ENCODE assay signal across 21 cellular contexts in the genomic region with DNA sequence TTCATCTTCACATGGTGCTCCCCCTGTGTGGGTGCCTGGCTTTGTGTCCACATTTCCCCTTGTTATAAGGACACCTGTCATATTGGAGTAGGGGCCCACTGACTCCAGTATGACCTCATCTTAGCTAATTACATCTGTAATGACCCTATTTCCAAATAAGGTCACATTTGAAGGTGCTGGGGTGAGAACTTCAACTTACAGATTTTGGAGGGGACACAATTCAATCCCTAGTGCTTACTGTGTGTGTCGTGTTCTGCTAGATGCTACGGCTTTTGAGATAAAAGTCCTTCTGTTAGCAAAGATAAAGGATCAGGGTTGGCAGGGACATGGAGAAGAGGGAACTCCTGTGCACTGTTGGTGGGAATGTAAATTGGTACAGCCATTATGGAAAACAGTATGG.
"Had no signal": no experiment of that assay in that cellular context is flagged by ENCODE, and none has a peak within 500 bp of the region (broad histone marks: within the 10 kb centered on the region; RNA-seq: fewer than 3 reads in every experiment).

No MANE protein-coding gene starts in this region.

- H3K27ac ChIP-seq: brain microvascular endothelial cell, colonic mucosa, heart right ventricle, left ventricle myocardium inferior, parathyroid adenoma, tibial nerve, uterus had no signal

- H3K9me3 Mint-ChIP-seq: activated CD4-positive, alpha-beta memory T cell treated with anti-CD3 and anti-CD28 coated beads, Interleukin-2, amount 10 ng/mL, durations not matched to agents 7 days and 5 days; central memory CD8-positive, alpha-beta T cell; immature natural killer cell; naive thymus-derived CD4-positive, alpha-beta T cell had no signal

- H3K27ac Mint-ChIP-seq: activated B cell treated with CpG ODN at 0.5 μM for 24 hours; activated CD4-positive, alpha-beta memory T cell treated with anti-CD3 and anti-CD28 coated beads, Interleukin-2, amount 10 ng/mL, durations not matched to agents 7 days and 5 days; activated CD8-positive, alpha-beta memory T cell treated with anti-CD3 and anti-CD28 coated beads, Interleukin-2, amount 10 ng/mL, durations not matched to agents 7 days and 5 days had no signal

- ATAC-seq: activated CD8-positive, alpha-beta memory T cell treated with anti-CD3 and anti-CD28 coated beads, Interleukin-2, amount 10 ng/mL, durations not matched to agents 7 days and 5 days; heart right ventricle; naive thymus-derived CD4-positive, alpha-beta T cell; sciatic nerve had no signal

- H3K27me3 Mint-ChIP-seq: activated B cell treated with CpG ODN at 0.5 μM for 24 hours; activated CD4-positive, alpha-beta memory T cell treated with anti-CD3 and anti-CD28 coated beads, Interleukin-2, amount 10 ng/mL, durations not matched to agents 7 days and 5 days; activated CD8-positive, alpha-beta memory T cell treated with anti-CD3 and anti-CD28 coated beads, Interleukin-2, amount 10 ng/mL, durations not matched to agents 7 days and 5 days; central memory CD8-positive, alpha-beta T cell; naive thymus-derived CD4-positive, alpha-beta T cell had no signal

- H2AFZ ChIP-seq: parathyroid adenoma had no signal

- H3K4me3 ChIP-seq: colonic mucosa, heart right ventricle, left ventricle myocardium inferior, smooth muscle cell, tibial nerve, uterus had no signal

- H3K4me2 ChIP-seq: smooth muscle cell had no signal

- H3K4me3 Mint-ChIP-seq: activated B cell treated with CpG ODN at 0.5 μM for 24 hours; activated CD4-positive, alpha-beta memory T cell treated with anti-CD3 and anti-CD28 coated beads, Interleukin-2, amount 10 ng/mL, durations not matched to agents 7 days and 5 days; activated CD8-positive, alpha-beta memory T cell treated with anti-CD3 and anti-CD28 coated beads, Interleukin-2, amount 10 ng/mL, durations not matched to agents 7 days and 5 days; central memory CD8-positive, alpha-beta T cell; immature natural killer cell; naive thymus-derived CD4-positive, alpha-beta T cell had no signal

- H3K9ac ChIP-seq: parathyroid adenoma had no signal

- H3K4me1 ChIP-seq: colonic mucosa, parathyroid adenoma, tibial nerve, uterus had no signal

- H3K36me3 Mint-ChIP-seq: immature natural killer cell had no signal

- DNase-seq: activated B cell treated with CpG ODN at 0.5 μM for 24 hours; activated CD4-positive, alpha-beta memory T cell treated with anti-CD3 and anti-CD28 coated beads, Interleukin-2, amount 10 ng/mL, durations not matched to agents 7 days and 5 days; activated CD4-positive, alpha-beta T cell treated with anti-CD3 and anti-CD28 coated beads for 48 hours; activated CD8-positive, alpha-beta memory T cell treated with anti-CD3 and anti-CD28 coated beads, Interleukin-2, amount 10 ng/mL, durations not matched to agents 7 days and 5 days; activated naive CD4-positive, alpha-beta T cell; brain microvascular endothelial cell; colonic mucosa; heart right ventricle; immature natural killer cell; kidney glomerular epithelial cell; left ventricle myocardium inferior; mammary epithelial cell; naive thymus-derived CD4-positive, alpha-beta T cell; stimulated activated CD4-positive, alpha-beta T cell treated with anti-CD3 and anti-CD28 coated beads, Interleukin-4, amount 100 ng/mL, for 1 hour; T-helper 2 cell; uterus had no signal

- H3K27me3 ChIP-seq: brain microvascular endothelial cell, colonic mucosa, heart right ventricle, tibial nerve, uterus had no signal

- H3K36me3 ChIP-seq: brain microvascular endothelial cell, colonic mucosa, left ventricle myocardium inferior, tibial nerve, uterus had no signal

- H3K9me3 ChIP-seq: colonic mucosa, heart right ventricle, left ventricle myocardium inferior, tibial nerve, uterus had no signal
